8 cellular contexts compared by ENCODE assay signal in genomic region chr17:10646393-10646990, GRCh38. TPM values are rescaled to one million over a fixed set of nuclear protein-coding genes. Genes with fewer than 3 reads are reported as not detected.
DNase-seq lines count a peak whose midpoint lies in the region; ATAC-seq and TF ChIP-seq lines count a peak whose summit lies in the region.

No MANE protein-coding gene starts in this region.

- TF ChIP-seq EP300 in SK-N-SH (IDR thresholded peaks at IDR 0.05; ENCODE audit: borderline replicate concordance in 1 of 2, low read depth in 1 of 2, low read length in 1 of 2) = no peak

- H3K27ac Mint-ChIP-seq in activated naive CD4-positive, alpha-beta T cell treated with anti-CD3 and anti-CD28 coated beads, Interleukin-2, amount 50 U/mL, for 72 hours = no peak overlapping the region

- H3K4me3 ChIP-seq in SK-N-SH (ENCODE audit: low read depth in 2 of 2, low read length in 1 of 2) = peak overlapping the region in 1 of 2 experiments; percentile 21; a peak in 1 of 4 replicates
- no peak overlapping the region for H3K4me3 ChIP-seq in cardiac muscle cell
- no peak overlapping the region for H3K4me3 ChIP-seq in psoas muscle
- H3K4me3 ChIP-seq in vagina = no peak overlapping the region

- H3K36me3 Mint-ChIP-seq in activated naive CD4-positive, alpha-beta T cell treated with anti-CD3 and anti-CD28 coated beads, Interleukin-2, amount 50 U/mL, for 72 hours = no peaks in the 10 kb centered on the region

- peak; percentile 54 to 67 for ATAC-seq in activated naive CD4-positive, alpha-beta T cell treated with anti-CD3 and anti-CD28 coated beads, Interleukin-2, amount 50 U/mL, for 72 hours
- ATAC-seq in psoas muscle = peak; percentile 72 to 89 (median 82)

- TF ChIP-seq CTCF in SK-N-SH (IDR thresholded peaks at IDR 0.05) = peak; percentile 86
- peak; percentile 90 for TF ChIP-seq CTCF in cardiac muscle cell (IDR thresholded peaks at IDR 0.05; ENCODE audit: low read depth, low read length)
- TF ChIP-seq CTCF in psoas muscle (IDR thresholded peaks at IDR 0.05) = peak; percentile 87
- TF ChIP-seq CTCF in vagina (IDR thresholded peaks at IDR 0.05) = peak; percentile 51 to 76 (median 57)

- TF ChIP-seq POLR2A in vagina (IDR thresholded peaks at IDR 0.05) = no peak

- POLR2A ChIA-PET in SK-N-SH (lab: Yijun Ruan, JAX) = no interaction called here

- DNase-seq in NCI-H345 (lab: John Stamatoyannopoulos, UW) = peak; percentile 19
- DNase-seq in NCI-H345 treated with DMSO at 0.1 percent for 48 hours (lab: John Stamatoyannopoulos, UW; ENCODE audit: unreplicated experiment) = no peak
- DNase-seq in LHCN-M2 (ENCODE audit: low read depth) = peak; percentile 58
- peak; percentile 71 for DNase-seq in SK-N-SH
- peak; percentile 61 to 82 for DNase-seq in activated naive CD4-positive, alpha-beta T cell treated with anti-CD3 and anti-CD28 coated beads, Interleukin-2, amount 50 U/mL, for 72 hours (ENCODE audit: low spot score in 2 of 2)
- peak; percentile 83 for DNase-seq in cardiac muscle cell (ENCODE audit: low read depth in 1 of 2, low spot score in 1 of 2)
- DNase-seq in psoas muscle = peak; percentile 65 to 82
- no peak for DNase-seq in vagina (ENCODE audit: extremely low spot score in 2 of 2)

- no peaks in the 10 kb centered on the region for H3F3A ChIP-seq in SK-N-SH (replicated peaks; ENCODE audit: insufficient read depth)

- no peaks in the 10 kb centered on the region for H3K79me2 ChIP-seq in SK-N-SH (ENCODE audit: insufficient read depth)

- H2AFZ ChIP-seq in SK-N-SH (ENCODE audit: low read depth) = no peak overlapping the region

- H3K9me3 ChIP-seq in SK-N-SH = no peaks in the 10 kb centered on the region
- H3K9me3 ChIP-seq in cardiac muscle cell (ENCODE audit: low read depth) = no peaks in the 10 kb centered on the region
- H3K9me3 ChIP-seq in psoas muscle = no peaks in the 10 kb centered on the region
- no peaks in the 10 kb centered on the region for H3K9me3 ChIP-seq in vagina

- H3K27ac ChIP-seq in SK-N-SH (ENCODE audit: low read depth in 2 of 2, low read length in 1 of 2) (no peak overlapping the region), cardiac muscle cell (no peak overlapping the region), psoas muscle (no peak overlapping the region), vagina (no peak overlapping the region)

- H3K36me3 ChIP-seq in SK-N-SH (replicated peaks in 1 of 2; ENCODE audit: control insufficient read depth in 1 of 2, insufficient read depth in 2 of 2, low read length in 1 of 2) = no peaks in the 10 kb centered on the region
- no peaks in the 10 kb centered on the region for H3K36me3 ChIP-seq in cardiac muscle cell
- peaks cover 0 to 68% of the 10 kb centered on the region in 2 donors for H3K36me3 ChIP-seq in psoas muscle (ENCODE audit: insufficient read depth in 1 of 2, low read depth in 1 of 2)
- peaks cover 0 to 6% of the 10 kb centered on the region in 2 donors for H3K36me3 ChIP-seq in vagina

- H3K9me2 ChIP-seq in SK-N-SH = no peaks in the 10 kb centered on the region

- intact Hi-C loops in psoas muscle (cut with DNase I) (loop anchor here (1.0 to 5.0 kb wide), 2 partner anchors 198 to 201 kb away; no protein-coding TSS in a partner anchor), vagina (cut with DNase I) (no loop called here)

- peak; percentile 84 for TF ChIP-seq RAD21 in SK-N-SH (IDR thresholded peaks at IDR 0.05; ENCODE audit: low read length)

- CTCF ChIA-PET in SK-N-SH (lab: Yijun Ruan, JAX) = interaction anchor here (0.6 to 4.1 kb wide), 35 partner anchors 9 to 1342 kb away, joined by 3 to 104 read pairs (median 6); partner anchors contain the start of gene MYH3

- H3K27me3 ChIP-seq in SK-N-SH (ENCODE audit: insufficient read depth) (no peaks in the 10 kb centered on the region), cardiac muscle cell (no peaks in the 10 kb centered on the region), psoas muscle (ENCODE audit: insufficient read depth in 3 of 3, low read length in 2 of 3) (no peaks in the 10 kb centered on the region), vagina (no peaks in the 10 kb centered on the region)

- no peaks in the 10 kb centered on the region for H3K9me3 Mint-ChIP-seq in activated naive CD4-positive, alpha-beta T cell treated with anti-CD3 and anti-CD28 coated beads, Interleukin-2, amount 50 U/mL, for 72 hours

- 56% methylated on average over 5 of the region's 8 CpGs for WGBS in SK-N-SH (ENCODE audit: low lambda C conversion rate)
- 34 to 39% (median 36%) methylated on average over 8 of the region's 8 CpGs for WGBS in psoas muscle, 3 donors

- no peaks in the 10 kb centered on the region for H4K20me1 ChIP-seq in SK-N-SH (ENCODE audit: insufficient read depth)

- H3K9ac ChIP-seq in SK-N-SH = no peak overlapping the region

- H3K4me2 ChIP-seq in SK-N-SH = no peak overlapping the region

- H3K4me1 ChIP-seq in SK-N-SH (ENCODE audit: control insufficient read depth in 1 of 2, insufficient read depth in 2 of 2, low read depth in 1 of 2, low read length in 1 of 2) (no peaks in the 10 kb centered on the region), cardiac muscle cell (ENCODE audit: low read depth) (no peaks in the 10 kb centered on the region), psoas muscle (no peaks in the 10 kb centered on the region), vagina (no peaks in the 10 kb centered on the region)

TF ChIP-seq in SK-N-SH, 30 proteins besides CTCF, POLR2A, EP300 and RAD21:
- TF ChIP-seq RFX5 (IDR thresholded peaks at IDR 0.05; ENCODE audit: low read length) = 0 out of 2 replicates have a peak, but pooled peaks have one; percentile 15
- TF ChIP-seq TEAD4 (IDR thresholded peaks at IDR 0.05; ENCODE audit: borderline replicate concordance, insufficient read depth) = no peak
- peak; percentile 61 for TF ChIP-seq SMC3 (IDR thresholded peaks at IDR 0.05; ENCODE audit: low read depth, low read length)
TF ChIP-seq in SK-N-SH: peak in this region for 2.

RNA-seq across cellular contexts. Expression of gene MYH3, which starts 10.6 kb away (rescaled TPM):
- total RNA-seq in LHCN-M2 (2014; rRNA removed) (0.19 and 0.40 TPM in 2 replicates), cardiac muscle cell (1.3 and 3.1 TPM in 2 replicates), psoas muscle (100 to 1,000 TPM in 1 of 4 donors, 10 to 100 TPM in 1, 1 to 10 TPM in 2; 5.8 to 261 (median 34.6) TPM), vagina (4.9 TPM)
- 0.23 TPM for polyA plus RNA-seq in LHCN-M2 (2012)
- polyA plus RNA-seq in SK-N-SH (2012; rRNA removed) (2.7 and 3.4 TPM in 2 replicates), cardiac muscle cell (0.72 and 1.7 TPM in 2 replicates), psoas muscle (1 to 10 TPM; 1.9 to 5.4 (median 2.1) TPM)
- 1.3 and 1.4 TPM in 2 replicates for polyA plus RNA-seq in SK-N-SH (2012; cell fraction: cytosol; rRNA removed)
- polyA plus RNA-seq in SK-N-SH (2012; cell fraction: nucleus; rRNA removed) = 15.5 and 27.6 TPM in 2 replicates
- total RNA-seq in activated naive CD4-positive, alpha-beta T cell treated with anti-CD3 and anti-CD28 coated beads, Interleukin-2, amount 50 U/mL, for 72 hours = 1 to 10 TPM; 2.0 to 5.1 TPM

RNA-seq across cellular contexts. Expression of gene SCO1, which starts 50.8 kb away (rescaled TPM):
- total RNA-seq in LHCN-M2 (2014; rRNA removed) = 37.0 and 40.7 TPM in 2 replicates
- polyA plus RNA-seq in LHCN-M2 (2012) = 18.9 TPM
- 28.6 and 32.7 TPM in 2 replicates for polyA plus RNA-seq in SK-N-SH (2012; rRNA removed)
- polyA plus RNA-seq in SK-N-SH (2012; cell fraction: cytosol; rRNA removed) = 32.0 and 37.7 TPM in 2 replicates
- polyA plus RNA-seq in SK-N-SH (2012; cell fraction: nucleus; rRNA removed) = 30.1 and 30.7 TPM in 2 replicates
- total RNA-seq in activated naive CD4-positive, alpha-beta T cell treated with anti-CD3 and anti-CD28 coated beads, Interleukin-2, amount 50 U/mL, for 72 hours = 10 to 100 TPM; 28.1 to 36.3 TPM
- 56.4 and 60.4 TPM in 2 replicates for total RNA-seq in cardiac muscle cell
- polyA plus RNA-seq in cardiac muscle cell = 62.6 and 67.2 TPM in 2 replicates
- 10 to 100 TPM; 25.9 to 36.1 (median 27.5) TPM for total RNA-seq in psoas muscle
- polyA plus RNA-seq in psoas muscle = 10 to 100 TPM; 17.5 to 38.9 (median 28.6) TPM
- total RNA-seq in vagina = 38.8 TPM

RNA-seq across cellular contexts. Expression of gene ADPRM, which starts 50.9 kb away (rescaled TPM):
- total RNA-seq in LHCN-M2 (2014; rRNA removed) = 7.3 and 9.4 TPM in 2 replicates
- polyA plus RNA-seq in LHCN-M2 (2012) = 6.0 TPM
- polyA plus RNA-seq in SK-N-SH (2012; rRNA removed) = 7.6 and 10.8 TPM in 2 replicates
- polyA plus RNA-seq in SK-N-SH (2012; cell fraction: cytosol; rRNA removed) = 11.5 and 15.3 TPM in 2 replicates
- polyA plus RNA-seq in SK-N-SH (2012; cell fraction: nucleus; rRNA removed) = 2.8 and 6.3 TPM in 2 replicates
- 10 to 100 TPM; 10.0 to 11.5 TPM for total RNA-seq in activated naive CD4-positive, alpha-beta T cell treated with anti-CD3 and anti-CD28 coated beads, Interleukin-2, amount 50 U/mL, for 72 hours
- 4.4 and 7.4 TPM in 2 replicates for total RNA-seq in cardiac muscle cell
- polyA plus RNA-seq in cardiac muscle cell = 5.0 and 7.3 TPM in 2 replicates
- total RNA-seq in psoas muscle = 10 to 100 TPM in 2 of 4 donors, 1 to 10 TPM in 2; 8.9 to 15.8 (median 10.6) TPM
- polyA plus RNA-seq in psoas muscle = 10 to 100 TPM; 10.6 to 14.6 (median 13.7) TPM
- 18.7 TPM for total RNA-seq in vagina

Comparison
In these comparisons a context has a peak if more than half of its experiments do, and no peak if none do; other contexts are left out.
1. DNase-seq: peak in NCI-H345 (single experiment), LHCN-M2 (single experiment), SK-N-SH (single experiment), activated naive CD4-positive, alpha-beta T cell treated with anti-CD3 and anti-CD28 coated beads, Interleukin-2, amount 50 U/mL, for 72 hours (2 of 2), cardiac muscle cell (2 of 2) and psoas muscle (2 of 2); none in NCI-H345 treated with DMSO at 0.1 percent for 48 hours (single experiment) and vagina (0 of 2).
2. Peak in every context shown above with its lines, with median percentiles within 50 percentile points of each other: CTCF ChIP-seq.